Comparison of ENCODE assay signal across 11 cellular contexts in genomic region chr9:34958411-34958982, GRCh38. TPM values are rescaled to one million over a fixed set of nuclear protein-coding genes. Genes with fewer than 3 reads are reported as not detected.
DNase-seq lines count a peak whose midpoint lies in the region; ATAC-seq and TF ChIP-seq lines count a peak whose summit lies in the region.
"Had no signal": no experiment of that assay in that cellular context is flagged by ENCODE, and none has a peak within 500 bp of the region (broad histone marks: within the 10 kb centered on the region; RNA-seq: fewer than 3 reads in every experiment).

No MANE protein-coding gene starts in this region.

- H3K4me3 ChIP-seq in BLaER1 treated with 17β-estradiol and CSF1 and Interleukin-3, amounts not matched to agents 10 nM and 100 nM, result peak overlapping the region; percentile 61 to 79 (median 70)
- peak overlapping the region; percentile 60 for H3K4me3 ChIP-seq in Loucy (ENCODE audit: low read length, poor library complexity, severe bottlenecking)
- peak overlapping the region; percentile 21 for H3K4me3 ChIP-seq in epithelial cell of proximal tubule (ENCODE audit: low read depth, low read length)
- H3K4me3 ChIP-seq in trophoblast cell (ENCODE audit: low read depth, low read length), result peak overlapping the region; percentile 74
- H3K4me3 ChIP-seq: SJSA1 had no signal

- TF ChIP-seq CTCF in Loucy (conservative IDR thresholded peaks at IDR 0.05; ENCODE audit: low read length) (no peak), epithelial cell of proximal tubule (conservative IDR thresholded peaks at IDR 0.05; ENCODE audit: low read depth, low read length) (no peak)

- no peaks in the 10 kb centered on the region for H3K9me2 ChIP-seq in Loucy (replicated peaks; ENCODE audit: low read depth, low read length)

- H2AK5ac ChIP-seq in trophoblast cell (ENCODE audit: low read length), result no peak overlapping the region

- H4K91ac ChIP-seq in trophoblast cell (ENCODE audit: low read depth, low read length), result no peak overlapping the region

- H4K8ac ChIP-seq in trophoblast cell (ENCODE audit: low read depth, low read length), result no peak overlapping the region

- H2AFZ ChIP-seq in Loucy (ENCODE audit: low read length) (0 out of 2 replicates have a peak overlapping the region, but pooled peaks have one; percentile 19), trophoblast cell (ENCODE audit: insufficient read depth, low read length, poor library complexity) (peak overlapping the region; percentile 52)

- in situ Hi-C loops in ACHN (cut with HindIII; ENCODE audit: low pct_ligation_motif_present, low pct_unique_long_range_greater_than_20kb, low sequenced_read_pairs), result no loop called here

- no peak for ATAC-seq in GM21723 (IDR thresholded peaks at IDR 0.05; ENCODE audit: unreplicated experiment)

- peak overlapping the region; percentile 89 to 97 (median 94) for H3K4me2 ChIP-seq in BLaER1 treated with 17β-estradiol and CSF1 and Interleukin-3, amounts not matched to agents 10 nM and 100 nM
- H3K4me2 ChIP-seq in Loucy (ENCODE audit: low read depth, low read length, poor library complexity, severe bottlenecking) (peak overlapping the region; percentile 59), trophoblast cell (ENCODE audit: low read length) (peak overlapping the region; percentile 99)

- peaks cover 30 to 45% (median 41%) of the 10 kb centered on the region in 11 experiments for H3K27me3 ChIP-seq in BLaER1 treated with 17β-estradiol and CSF1 and Interleukin-3, amounts not matched to agents 10 nM and 100 nM
- peaks cover 32% of the 10 kb centered on the region for H3K27me3 ChIP-seq in Loucy (ENCODE audit: insufficient read depth, low read length, poor library complexity, severe bottlenecking)
- peaks cover 36% of the 10 kb centered on the region for H3K27me3 ChIP-seq in trophoblast cell (ENCODE audit: insufficient read depth, low read length)

- H3K4ac ChIP-seq in trophoblast cell (ENCODE audit: low read depth, low read length), result no peak overlapping the region

- H3F3A ChIP-seq in Loucy (ENCODE audit: low read depth), result no peaks in the 10 kb centered on the region

- DNase-seq in epithelial cell of proximal tubule (ENCODE audit: low read depth) (no peak), trophoblast cell (no peak), DMS114 treated with DMSO at 0.1 percent for 48 hours (lab: John Stamatoyannopoulos, UW; ENCODE audit: unreplicated experiment) (no peak), SK-N-DZ (ENCODE audit: low spot score) (no peak), ACHN (no peak)

- H3K79me1 ChIP-seq in trophoblast cell (ENCODE audit: low read length), result no peaks in the 10 kb centered on the region

- peaks cover 0 to 8% (median 0%) of the 10 kb centered on the region in 11 experiments; a peak in 2 of 22 replicates for H4K20me1 ChIP-seq in BLaER1 treated with 17β-estradiol and CSF1 and Interleukin-3, amounts not matched to agents 10 nM and 100 nM
- H4K20me1 ChIP-seq in Loucy (ENCODE audit: insufficient read depth, low read length, poor library complexity, severe bottlenecking), result no peaks in the 10 kb centered on the region

- no peak overlapping the region for H3K18ac ChIP-seq in trophoblast cell (ENCODE audit: low read length)

- H3K36me3 ChIP-seq in BLaER1 treated with 17β-estradiol and CSF1 and Interleukin-3, amounts not matched to agents 10 nM and 100 nM, result no peaks in the 10 kb centered on the region
- H3K36me3 ChIP-seq in Loucy (ENCODE audit: insufficient read depth, low read length), result no peaks in the 10 kb centered on the region
- H3K36me3 ChIP-seq in trophoblast cell (ENCODE audit: control insufficient read depth in 1 of 2, insufficient read depth in 2 of 2, low read length in 2 of 2), result no peaks in the 10 kb centered on the region
- H3K36me3 ChIP-seq: SJSA1 had no signal

- no peak overlapping the region for H3K27ac ChIP-seq in BLaER1 treated with 17β-estradiol and CSF1 and Interleukin-3, amounts not matched to agents 10 nM and 100 nM
- no peak overlapping the region for H3K27ac ChIP-seq in trophoblast cell (ENCODE audit: low read depth, low read length)
- H3K27ac ChIP-seq: SJSA1 had no signal

- H2BK5ac ChIP-seq in trophoblast cell (ENCODE audit: low read depth, low read length, poor library complexity), result no peak overlapping the region

- H3K23ac ChIP-seq in trophoblast cell (ENCODE audit: low read length), result no peak overlapping the region

- peak overlapping the region; percentile 46 to 77 (median 67) for H3K9ac ChIP-seq in BLaER1 treated with 17β-estradiol and CSF1 and Interleukin-3, amounts not matched to agents 10 nM and 100 nM
- H3K9ac ChIP-seq in Loucy (ENCODE audit: low read depth, low read length, poor library complexity, severe bottlenecking) (no peak overlapping the region), trophoblast cell (ENCODE audit: low read length) (no peak overlapping the region)

- H2BK12ac ChIP-seq in trophoblast cell (ENCODE audit: low read length), result no peak overlapping the region

- H3K79me2 ChIP-seq in Loucy (ENCODE audit: insufficient read depth, low read length) (no peaks in the 10 kb centered on the region), trophoblast cell (ENCODE audit: control insufficient read depth, insufficient read depth, low read length, poor library complexity) (no peaks in the 10 kb centered on the region)

- no peak overlapping the region for H4K12ac ChIP-seq in trophoblast cell (ENCODE audit: low read depth, low read length)

- no peak overlapping the region for H3K14ac ChIP-seq in trophoblast cell (ENCODE audit: low read length)

- H3K9me3 ChIP-seq in BLaER1 treated with 17β-estradiol and CSF1 and Interleukin-3, amounts not matched to agents 10 nM and 100 nM (replicated peaks in 1 of 11), result no peaks in the 10 kb centered on the region
- no peaks in the 10 kb centered on the region for H3K9me3 ChIP-seq in Loucy (ENCODE audit: insufficient read depth, low read depth, low read length)
- peaks cover 4% of the 10 kb centered on the region for H3K9me3 ChIP-seq in trophoblast cell (ENCODE audit: insufficient read depth, low read depth, low read length)
- H3K9me3 ChIP-seq: SJSA1 had no signal

- peaks cover 0 to 27% (median 7%) of the 10 kb centered on the region in 10 experiments; a peak in 13 of 20 replicates for H3K4me1 ChIP-seq in BLaER1 treated with 17β-estradiol and CSF1 and Interleukin-3, amounts not matched to agents 10 nM and 100 nM
- H3K4me1 ChIP-seq in Loucy (ENCODE audit: insufficient read depth, low read length, poor library complexity, severe bottlenecking) (no peaks in the 10 kb centered on the region), trophoblast cell (ENCODE audit: control insufficient read depth in 1 of 2, insufficient read depth in 2 of 2, low read length in 2 of 2) (peaks cover 4 to 5% of the 10 kb centered on the region in 2 experiments)
- H3K4me1 ChIP-seq: SJSA1 had no signal

- H2BK120ac ChIP-seq in trophoblast cell (ENCODE audit: insufficient read depth, low read length, poor library complexity), result no peak overlapping the region

- WGBS in trophoblast cell (ENCODE audit: extremely low coverage, insufficient coverage, insufficient read length), result no CpG with 5 or more reads among the region's 21 CpGs

RNA-seq across cellular contexts. Expression of gene PHF24, which starts 0.4 kb away (rescaled TPM):
- total RNA-seq in epithelial cell of proximal tubule, result 0.12 TPM in 1 of 2 replicates, not detected in the other
- polyA plus RNA-seq in trophoblast cell (2013), result 0.34 and 0.62 TPM in 2 replicates
- polyA plus RNA-seq in SK-N-DZ (2014; cell fraction: cytosol; rRNA removed), result not detected in 2 replicates
- polyA plus RNA-seq in SK-N-DZ (2014; cell fraction: nucleus; rRNA removed), result 0.07 TPM in 1 of 2 replicates, not detected in the other
- total RNA-seq: activated naive CD8-positive, alpha-beta T cell treated with anti-CD3 and anti-CD28 coated beads, Interleukin-2, amount 10 ng/mL, durations not matched to agents 7 days and 5 days; M059J; SJSA1 had no signal

RNA-seq across cellular contexts. Expression of gene DNAJB5, which starts 31.0 kb away (rescaled TPM):
- 11.1 and 20.2 TPM in 2 replicates for total RNA-seq in epithelial cell of proximal tubule
- 11.8 and 12.4 TPM in 2 replicates for polyA plus RNA-seq in trophoblast cell (2013)
- 20.8 and 20.9 TPM in 2 replicates for polyA plus RNA-seq in SK-N-DZ (2014; cell fraction: cytosol; rRNA removed)
- 10.5 and 15.5 TPM in 2 replicates for polyA plus RNA-seq in SK-N-DZ (2014; cell fraction: nucleus; rRNA removed)

Comparison
In these comparisons a context has a peak if more than half of its experiments do, and no peak if none do; other contexts are left out.
1. H3K4me3 ChIP-seq: peak in every context shown above with its lines; median percentile 74 in trophoblast cell; 70 in BLaER1 treated with 17β-estradiol and CSF1 and Interleukin-3, amounts not matched to agents 10 nM and 100 nM; 60 in Loucy; 21 in epithelial cell of proximal tubule.
2. H3K9ac ChIP-seq: peak in BLaER1 treated with 17β-estradiol and CSF1 and Interleukin-3, amounts not matched to agents 10 nM and 100 nM (11 of 11); none in Loucy (single experiment) and trophoblast cell (single experiment).
3. Peak in every context shown above with its lines, with median percentiles within 50 percentile points of each other: H3K4me2 ChIP-seq.